In genomic region chr15:42273900-42274692, GRCh38 we compare ENCODE assay signal across 8 cellular contexts. TPM values are rescaled to one million over a fixed set of nuclear protein-coding genes. Genes with fewer than 3 reads are reported as not detected.
DNase-seq lines count a peak whose midpoint lies in the region; ATAC-seq and TF ChIP-seq lines count a peak whose summit lies in the region.

No MANE protein-coding gene starts in this region.

- H3K9me3 Mint-ChIP-seq in neural progenitor cell, result no peaks in the 10 kb centered on the region

- peaks cover 23% of the 10 kb centered on the region for H3K4me1 ChIP-seq in A673 (ENCODE audit: insufficient read depth, low read length, poor library complexity, severe bottlenecking)
- peaks cover 29% of the 10 kb centered on the region for H3K4me1 ChIP-seq in neural progenitor cell
- peaks cover 16% of the 10 kb centered on the region for H3K4me1 ChIP-seq in stomach smooth muscle (ENCODE audit: control insufficient read depth, insufficient read depth, low read length)

- no peaks in the 10 kb centered on the region for H3K27me3 ChIP-seq in A673 (replicated peaks; ENCODE audit: insufficient read depth, low read depth, low read length, poor library complexity)
- H3K27me3 ChIP-seq in neural progenitor cell, result no peaks in the 10 kb centered on the region
- H3K27me3 ChIP-seq in stomach smooth muscle (ENCODE audit: control insufficient read depth in 1 of 2, insufficient read depth in 2 of 2, low read length in 2 of 2), result no peaks in the 10 kb centered on the region

- BruUV-seq in A673 (replicated peaks; lab: Mats Ljungman, UMichigan), result TSS peak; percentile 65

- DNase-seq in A673 (ENCODE audit: low spot score) (peak; percentile 61), RKO (ENCODE audit: low spot score) (peak; percentile 72), foreskin fibroblast (peak; percentile 72 to 86), neural progenitor cell (ENCODE audit: low spot score) (peak; percentile 50)
- peak; percentile 87 for DNase-seq in activated effector memory CD4-positive, alpha-beta T cell treated with anti-CD3 and anti-CD28 coated beads, Interleukin-2, amount 50 U/mL, for 16 hours

- H3K79me2 ChIP-seq in neural progenitor cell (ENCODE audit: low read depth), result peaks cover 42% of the 10 kb centered on the region

- TF ChIP-seq CTCF in A673 (conservative IDR thresholded peaks at IDR 0.05; ENCODE audit: low read depth, low read length) (no peak), foreskin fibroblast (IDR thresholded peaks at IDR 0.05; ENCODE audit: low read depth, low read length) (no peak), neural progenitor cell (IDR thresholded peaks at IDR 0.05) (no peak)

- H3K27ac ChIP-seq in A673 (ENCODE audit: low read depth, low read length, poor library complexity, severe bottlenecking) (peak overlapping the region; percentile 96), neural progenitor cell (peak overlapping the region; percentile 83), stomach smooth muscle (ENCODE audit: low read length) (peak overlapping the region; percentile 98)

- peaks cover 38% of the 10 kb centered on the region for H3K4me1 Mint-ChIP-seq in neural progenitor cell

- no peaks in the 10 kb centered on the region for H3K36me3 ChIP-seq in A673 (ENCODE audit: insufficient read depth, low read length, poor library complexity, severe bottlenecking)
- H3K36me3 ChIP-seq in neural progenitor cell, result no peaks in the 10 kb centered on the region
- no peaks in the 10 kb centered on the region for H3K36me3 ChIP-seq in stomach smooth muscle (ENCODE audit: control insufficient read depth in 2 of 2, insufficient read depth in 2 of 2, low read length in 2 of 2)

- no peaks in the 10 kb centered on the region for H3K9me3 ChIP-seq in A673 (ENCODE audit: low read depth, low read length, poor library complexity, severe bottlenecking)
- no peaks in the 10 kb centered on the region for H3K9me3 ChIP-seq in neural progenitor cell (ENCODE audit: low read depth)
- no peaks in the 10 kb centered on the region for H3K9me3 ChIP-seq in stomach smooth muscle (ENCODE audit: control insufficient read depth in 2 of 2, low read length in 2 of 2)

- peak overlapping the region; percentile 91 for H3K27ac Mint-ChIP-seq in neural progenitor cell

- H3K9ac ChIP-seq in neural progenitor cell (peak overlapping the region; percentile 71), stomach smooth muscle (ENCODE audit: low read length in 2 of 2) (peak overlapping the region; percentile 89 to 98)

- POLR2A ChIA-PET in A673 (lab: Charles Lee; ENCODE audit: low non-redundant PET), result interaction anchor here (0.5 to 0.8 kb wide), 2 partner anchors 103 to 190 kb away, joined by 3 to 4 read pairs; no protein-coding TSS in a partner anchor

- H3K36me3 Mint-ChIP-seq in neural progenitor cell, result peaks cover 2% of the 10 kb centered on the region

- H3K4me3 ChIP-seq in A673 (ENCODE audit: low read depth, low read length, poor library complexity, severe bottlenecking), result peak overlapping the region; percentile 81
- peak overlapping the region; percentile 75 to 90 for H3K4me3 ChIP-seq in foreskin fibroblast (ENCODE audit: low read depth in 1 of 2, low read length in 2 of 2)
- peak overlapping the region; percentile 78 for H3K4me3 ChIP-seq in neural progenitor cell
- H3K4me3 ChIP-seq in stomach smooth muscle (ENCODE audit: low read length in 2 of 2), result peak overlapping the region; percentile 88 to 96

- intact Hi-C loops in A673 (cut with micrococcal nuclease; ENCODE audit: unreplicated experiment), result loop anchor here (10.0 kb wide), 1 partner anchor 201 kb away; no protein-coding TSS in a partner anchor

- peak; percentile 36 for ATAC-seq in GM18909 (IDR thresholded peaks at IDR 0.05; ENCODE audit: poor library complexity, unreplicated experiment)
- peak; percentile 21 for ATAC-seq in HG03457 (IDR thresholded peaks at IDR 0.05; ENCODE audit: unreplicated experiment)

- H4K20me1 ChIP-seq in neural progenitor cell (ENCODE audit: low read depth), result no peaks in the 10 kb centered on the region

- peak overlapping the region; percentile 86 for H3K4me2 ChIP-seq in neural progenitor cell

- H3K27me3 Mint-ChIP-seq in neural progenitor cell (ENCODE audit: insufficient read depth, low read depth), result no peaks in the 10 kb centered on the region

- peak overlapping the region; percentile 99 for H3K4me3 Mint-ChIP-seq in neural progenitor cell

- peak overlapping the region; percentile 95 for H2AFZ ChIP-seq in neural progenitor cell (replicated peaks)

- H3F3A ChIP-seq in neural progenitor cell (ENCODE audit: low read depth), result peaks cover 19% of the 10 kb centered on the region

- CTCF ChIA-PET in A673 (lab: Charles Lee), result no interaction called here

RNA-seq across cellular contexts. Expression of gene TMEM87A, which starts 0.9 kb away (rescaled TPM):
- total RNA-seq in A673 (2021) (46.0 and 53.4 TPM in 2 replicates), neural progenitor cell (ENCODE audit: low replicate concordance) (43.3 and 47.0 TPM in 2 replicates)

RNA-seq across cellular contexts. Expression of gene GANC, which starts 1.1 kb away (rescaled TPM):
- total RNA-seq in A673 (2021), result 23.7 and 28.2 TPM in 2 replicates
- 11.6 and 22.7 TPM in 2 replicates for total RNA-seq in neural progenitor cell (ENCODE audit: low replicate concordance)

Comparison
In these comparisons a context has a peak if more than half of its experiments do, and no peak if none do; other contexts are left out.
1. Peak in every context shown above with its lines: DNase-seq, ATAC-seq, H3K4me3 ChIP-seq and H3K27ac ChIP-seq.